ENCODE assay signal across 1 cellular context in the genomic region with DNA sequence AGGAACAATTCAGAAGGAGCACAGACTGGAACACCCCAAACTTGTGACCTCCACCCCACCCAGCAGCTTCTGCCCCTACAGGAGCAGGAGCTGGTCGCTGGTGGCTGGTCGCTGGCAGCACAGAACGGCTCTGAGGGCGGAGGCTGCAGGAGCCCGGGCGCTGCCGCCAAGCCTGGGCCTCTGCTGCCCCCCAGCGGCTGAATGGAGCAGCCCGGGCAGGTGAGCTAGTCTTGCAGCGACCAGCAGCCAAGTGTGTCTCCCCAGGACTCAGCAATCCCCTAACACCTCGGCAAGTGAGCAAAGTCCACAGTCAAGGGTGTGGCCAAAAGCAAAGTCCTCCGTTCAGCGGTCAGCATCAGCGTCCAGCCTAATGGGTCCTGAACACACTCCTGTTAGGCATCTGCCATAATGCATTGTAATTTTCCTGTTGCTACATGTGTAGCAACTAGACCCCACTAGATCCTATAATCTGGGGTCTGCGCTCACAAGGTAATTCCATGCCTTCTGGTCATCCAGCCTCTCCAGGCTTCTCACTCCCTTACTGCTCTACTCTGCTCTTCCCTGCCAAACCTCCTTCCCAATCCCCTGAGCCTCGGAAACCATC.
TF ChIP-seq lines count a peak whose summit lies in the region.

No MANE protein-coding gene starts in this region.

TF ChIP-seq in GM12878, 131 proteins besides CTCF, POLR2A, EP300 and RAD21:
- TF ChIP-seq, protein P1, sequence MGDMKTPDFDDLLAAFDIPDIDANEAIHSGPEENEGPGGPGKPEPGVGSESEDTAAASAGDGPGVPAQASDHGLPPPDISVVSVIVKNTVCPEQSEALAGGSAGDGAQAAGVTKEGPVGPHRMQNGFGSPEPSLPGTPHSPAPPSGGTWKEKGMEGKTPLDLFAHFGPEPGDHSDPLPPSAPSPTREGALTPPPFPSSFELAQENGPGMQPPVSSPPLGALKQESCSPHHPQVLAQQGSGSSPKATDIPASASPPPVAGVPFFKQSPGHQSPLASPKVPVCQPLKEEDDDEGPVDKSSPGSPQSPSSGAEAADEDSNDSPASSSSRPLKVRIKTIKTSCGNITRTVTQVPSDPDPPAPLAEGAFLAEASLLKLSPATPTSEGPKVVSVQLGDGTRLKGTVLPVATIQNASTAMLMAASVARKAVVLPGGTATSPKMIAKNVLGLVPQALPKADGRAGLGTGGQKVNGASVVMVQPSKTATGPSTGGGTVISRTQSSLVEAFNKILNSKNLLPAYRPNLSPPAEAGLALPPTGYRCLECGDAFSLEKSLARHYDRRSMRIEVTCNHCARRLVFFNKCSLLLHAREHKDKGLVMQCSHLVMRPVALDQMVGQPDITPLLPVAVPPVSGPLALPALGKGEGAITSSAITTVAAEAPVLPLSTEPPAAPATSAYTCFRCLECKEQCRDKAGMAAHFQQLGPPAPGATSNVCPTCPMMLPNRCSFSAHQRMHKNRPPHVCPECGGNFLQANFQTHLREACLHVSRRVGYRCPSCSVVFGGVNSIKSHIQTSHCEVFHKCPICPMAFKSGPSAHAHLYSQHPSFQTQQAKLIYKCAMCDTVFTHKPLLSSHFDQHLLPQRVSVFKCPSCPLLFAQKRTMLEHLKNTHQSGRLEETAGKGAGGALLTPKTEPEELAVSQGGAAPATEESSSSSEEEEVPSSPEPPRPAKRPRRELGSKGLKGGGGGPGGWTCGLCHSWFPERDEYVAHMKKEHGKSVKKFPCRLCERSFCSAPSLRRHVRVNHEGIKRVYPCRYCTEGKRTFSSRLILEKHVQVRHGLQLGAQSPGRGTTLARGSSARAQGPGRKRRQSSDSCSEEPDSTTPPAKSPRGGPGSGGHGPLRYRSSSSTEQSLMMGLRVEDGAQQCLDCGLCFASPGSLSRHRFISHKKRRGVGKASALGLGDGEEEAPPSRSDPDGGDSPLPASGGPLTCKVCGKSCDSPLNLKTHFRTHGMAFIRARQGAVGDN (IDR thresholded peaks at IDR 0.05), result no peak
- TF ChIP-seq KAT2A (conservative IDR thresholded peaks at IDR 0.05; ENCODE audit: control insufficient read depth, low read depth, low read length), result no peak
- no peak for TF ChIP-seq SREBF1 (IDR thresholded peaks at IDR 0.05; ENCODE audit: low read length)
- no peak for TF ChIP-seq TARDBP (IDR thresholded peaks at IDR 0.05; ENCODE audit: borderline replicate concordance)
- TF ChIP-seq ZBED1 (IDR thresholded peaks at IDR 0.05; ENCODE audit: borderline replicate concordance), result no peak
- TF ChIP-seq RBBP5 (conservative IDR thresholded peaks at IDR 0.05), result no peak
- TF ChIP-seq SMC3 (IDR thresholded peaks at IDR 0.05; ENCODE audit: borderline replicate concordance, low read length), result peak; percentile 63; the same call in 1 of the 2 replicates
- TF ChIP-seq, protein P2, sequence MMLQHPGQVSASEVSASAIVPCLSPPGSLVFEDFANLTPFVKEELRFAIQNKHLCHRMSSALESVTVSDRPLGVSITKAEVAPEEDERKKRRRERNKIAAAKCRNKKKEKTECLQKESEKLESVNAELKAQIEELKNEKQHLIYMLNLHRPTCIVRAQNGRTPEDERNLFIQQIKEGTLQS (IDR thresholded peaks at IDR 0.05; ENCODE audit: borderline replicate concordance, extremely low read depth, low read depth, low read length), result no peak
- TF ChIP-seq, protein P3, sequence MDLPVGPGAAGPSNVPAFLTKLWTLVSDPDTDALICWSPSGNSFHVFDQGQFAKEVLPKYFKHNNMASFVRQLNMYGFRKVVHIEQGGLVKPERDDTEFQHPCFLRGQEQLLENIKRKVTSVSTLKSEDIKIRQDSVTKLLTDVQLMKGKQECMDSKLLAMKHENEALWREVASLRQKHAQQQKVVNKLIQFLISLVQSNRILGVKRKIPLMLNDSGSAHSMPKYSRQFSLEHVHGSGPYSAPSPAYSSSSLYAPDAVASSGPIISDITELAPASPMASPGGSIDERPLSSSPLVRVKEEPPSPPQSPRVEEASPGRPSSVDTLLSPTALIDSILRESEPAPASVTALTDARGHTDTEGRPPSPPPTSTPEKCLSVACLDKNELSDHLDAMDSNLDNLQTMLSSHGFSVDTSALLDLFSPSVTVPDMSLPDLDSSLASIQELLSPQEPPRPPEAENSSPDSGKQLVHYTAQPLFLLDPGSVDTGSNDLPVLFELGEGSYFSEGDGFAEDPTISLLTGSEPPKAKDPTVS (IDR thresholded peaks at IDR 0.05; ENCODE audit: low read depth, low read length), result no peak
- TF ChIP-seq POU2F2 (IDR thresholded peaks at IDR 0.05; ENCODE audit: borderline replicate concordance, low read depth, low read length), result 0 out of 3 replicates have a peak, but pooled peaks have one; percentile 12
- TF ChIP-seq HCFC1 (IDR thresholded peaks at IDR 0.05; ENCODE audit: low read length), result no peak
- TF ChIP-seq FOXM1 (IDR thresholded peaks at IDR 0.05; ENCODE audit: low read depth, low read length), result no peak
- TF ChIP-seq MAX (IDR thresholded peaks at IDR 0.05; ENCODE audit: low read depth, low read length), result no peak
- 0 out of 4 replicates have a peak, but pooled peaks of 1 of the 2 experiments have one; percentile 26 for TF ChIP-seq BHLHE40 (IDR thresholded peaks at IDR 0.05; ENCODE audit: borderline replicate concordance in 1 of 2, low read depth in 2 of 2, low read length in 1 of 2)
- TF ChIP-seq FOS (IDR thresholded peaks at IDR 0.05; ENCODE audit: borderline replicate concordance, extremely low read depth, insufficient read length), result no peak
- TF ChIP-seq, protein P4, sequence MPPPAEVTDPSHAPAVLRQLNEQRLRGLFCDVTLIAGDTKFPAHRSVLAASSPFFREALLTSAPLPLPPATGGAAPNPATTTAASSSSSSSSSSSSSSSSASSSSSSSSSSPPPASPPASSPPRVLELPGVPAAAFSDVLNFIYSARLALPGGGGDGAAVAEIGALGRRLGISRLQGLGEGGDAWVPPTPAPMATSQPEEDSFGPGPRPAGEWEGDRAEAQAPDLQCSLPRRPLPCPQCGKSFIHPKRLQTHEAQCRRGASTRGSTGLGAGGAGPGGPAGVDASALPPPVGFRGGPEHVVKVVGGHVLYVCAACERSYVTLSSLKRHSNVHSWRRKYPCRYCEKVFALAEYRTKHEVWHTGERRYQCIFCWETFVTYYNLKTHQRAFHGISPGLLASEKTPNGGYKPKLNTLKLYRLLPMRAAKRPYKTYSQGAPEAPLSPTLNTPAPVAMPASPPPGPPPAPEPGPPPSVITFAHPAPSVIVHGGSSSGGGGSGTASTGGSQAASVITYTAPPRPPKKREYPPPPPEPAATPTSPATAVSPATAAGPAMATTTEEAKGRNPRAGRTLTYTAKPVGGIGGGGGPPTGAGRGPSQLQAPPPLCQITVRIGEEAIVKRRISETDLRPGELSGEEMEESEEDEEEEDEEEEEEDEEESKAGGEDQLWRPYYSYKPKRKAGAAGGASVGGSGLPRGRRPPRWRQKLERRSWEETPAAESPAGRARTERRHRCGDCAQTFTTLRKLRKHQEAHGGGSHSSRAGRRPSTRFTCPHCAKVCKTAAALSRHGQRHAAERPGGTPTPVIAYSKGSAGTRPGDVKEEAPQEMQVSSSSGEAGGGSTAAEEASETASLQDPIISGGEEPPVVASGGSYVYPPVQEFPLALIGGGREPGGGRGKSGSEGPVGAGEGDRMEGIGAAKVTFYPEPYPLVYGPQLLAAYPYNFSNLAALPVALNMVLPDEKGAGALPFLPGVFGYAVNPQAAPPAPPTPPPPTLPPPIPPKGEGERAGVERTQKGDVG (CRISPR knock-in tag; IDR thresholded peaks at IDR 0.05), result no peak
- TF ChIP-seq HDGF (IDR thresholded peaks at IDR 0.05), result no peak
- no peak for TF ChIP-seq SUPT20H (IDR thresholded peaks at IDR 0.05; ENCODE audit: borderline replicate concordance, control insufficient read depth, low read depth, low read length)
- no peak for TF ChIP-seq LARP7 (IDR thresholded peaks at IDR 0.05)
- no peak for TF ChIP-seq EED (IDR thresholded peaks at IDR 0.05; ENCODE audit: low read depth)
- TF ChIP-seq, protein P5, sequence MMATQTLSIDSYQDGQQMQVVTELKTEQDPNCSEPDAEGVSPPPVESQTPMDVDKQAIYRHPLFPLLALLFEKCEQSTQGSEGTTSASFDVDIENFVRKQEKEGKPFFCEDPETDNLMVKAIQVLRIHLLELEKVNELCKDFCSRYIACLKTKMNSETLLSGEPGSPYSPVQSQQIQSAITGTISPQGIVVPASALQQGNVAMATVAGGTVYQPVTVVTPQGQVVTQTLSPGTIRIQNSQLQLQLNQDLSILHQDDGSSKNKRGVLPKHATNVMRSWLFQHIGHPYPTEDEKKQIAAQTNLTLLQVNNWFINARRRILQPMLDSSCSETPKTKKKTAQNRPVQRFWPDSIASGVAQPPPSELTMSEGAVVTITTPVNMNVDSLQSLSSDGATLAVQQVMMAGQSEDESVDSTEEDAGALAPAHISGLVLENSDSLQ (IDR thresholded peaks at IDR 0.05), result no peak
- no peak for TF ChIP-seq IRF4 (IDR thresholded peaks at IDR 0.05; ENCODE audit: low read depth, low read length)
- no peak for TF ChIP-seq CHD1 (IDR thresholded peaks at IDR 0.05; ENCODE audit: low read depth, low read length)
- TF ChIP-seq YY1 (IDR thresholded peaks at IDR 0.05; ENCODE audit: low read depth, low read length), result peak; percentile 55; the same call in 1 of the 2 replicates
- TF ChIP-seq, protein P6, sequence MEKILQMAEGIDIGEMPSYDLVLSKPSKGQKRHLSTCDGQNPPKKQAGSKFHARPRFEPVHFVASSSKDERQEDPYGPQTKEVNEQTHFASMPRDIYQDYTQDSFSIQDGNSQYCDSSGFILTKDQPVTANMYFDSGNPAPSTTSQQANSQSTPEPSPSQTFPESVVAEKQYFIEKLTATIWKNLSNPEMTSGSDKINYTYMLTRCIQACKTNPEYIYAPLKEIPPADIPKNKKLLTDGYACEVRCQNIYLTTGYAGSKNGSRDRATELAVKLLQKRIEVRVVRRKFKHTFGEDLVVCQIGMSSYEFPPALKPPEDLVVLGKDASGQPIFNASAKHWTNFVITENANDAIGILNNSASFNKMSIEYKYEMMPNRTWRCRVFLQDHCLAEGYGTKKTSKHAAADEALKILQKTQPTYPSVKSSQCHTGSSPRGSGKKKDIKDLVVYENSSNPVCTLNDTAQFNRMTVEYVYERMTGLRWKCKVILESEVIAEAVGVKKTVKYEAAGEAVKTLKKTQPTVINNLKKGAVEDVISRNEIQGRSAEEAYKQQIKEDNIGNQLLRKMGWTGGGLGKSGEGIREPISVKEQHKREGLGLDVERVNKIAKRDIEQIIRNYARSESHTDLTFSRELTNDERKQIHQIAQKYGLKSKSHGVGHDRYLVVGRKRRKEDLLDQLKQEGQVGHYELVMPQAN (conservative IDR thresholded peaks at IDR 0.05), result no peak
- TF ChIP-seq MXI1 (IDR thresholded peaks at IDR 0.05; ENCODE audit: low read depth, low read length), result no peak
- no peak for TF ChIP-seq PAX5 (IDR thresholded peaks at IDR 0.05; ENCODE audit: borderline replicate concordance, low read depth, low read length)
- no peak for TF ChIP-seq ZSCAN29 (IDR thresholded peaks at IDR 0.05)
- TF ChIP-seq NBN (IDR thresholded peaks at IDR 0.05), result no peak
- no peak for TF ChIP-seq SMARCA5 (IDR thresholded peaks at IDR 0.05)
- no peak for TF ChIP-seq WRNIP1 (IDR thresholded peaks at IDR 0.05; ENCODE audit: borderline replicate concordance, low read depth, low read length)
- TF ChIP-seq, protein P7, sequence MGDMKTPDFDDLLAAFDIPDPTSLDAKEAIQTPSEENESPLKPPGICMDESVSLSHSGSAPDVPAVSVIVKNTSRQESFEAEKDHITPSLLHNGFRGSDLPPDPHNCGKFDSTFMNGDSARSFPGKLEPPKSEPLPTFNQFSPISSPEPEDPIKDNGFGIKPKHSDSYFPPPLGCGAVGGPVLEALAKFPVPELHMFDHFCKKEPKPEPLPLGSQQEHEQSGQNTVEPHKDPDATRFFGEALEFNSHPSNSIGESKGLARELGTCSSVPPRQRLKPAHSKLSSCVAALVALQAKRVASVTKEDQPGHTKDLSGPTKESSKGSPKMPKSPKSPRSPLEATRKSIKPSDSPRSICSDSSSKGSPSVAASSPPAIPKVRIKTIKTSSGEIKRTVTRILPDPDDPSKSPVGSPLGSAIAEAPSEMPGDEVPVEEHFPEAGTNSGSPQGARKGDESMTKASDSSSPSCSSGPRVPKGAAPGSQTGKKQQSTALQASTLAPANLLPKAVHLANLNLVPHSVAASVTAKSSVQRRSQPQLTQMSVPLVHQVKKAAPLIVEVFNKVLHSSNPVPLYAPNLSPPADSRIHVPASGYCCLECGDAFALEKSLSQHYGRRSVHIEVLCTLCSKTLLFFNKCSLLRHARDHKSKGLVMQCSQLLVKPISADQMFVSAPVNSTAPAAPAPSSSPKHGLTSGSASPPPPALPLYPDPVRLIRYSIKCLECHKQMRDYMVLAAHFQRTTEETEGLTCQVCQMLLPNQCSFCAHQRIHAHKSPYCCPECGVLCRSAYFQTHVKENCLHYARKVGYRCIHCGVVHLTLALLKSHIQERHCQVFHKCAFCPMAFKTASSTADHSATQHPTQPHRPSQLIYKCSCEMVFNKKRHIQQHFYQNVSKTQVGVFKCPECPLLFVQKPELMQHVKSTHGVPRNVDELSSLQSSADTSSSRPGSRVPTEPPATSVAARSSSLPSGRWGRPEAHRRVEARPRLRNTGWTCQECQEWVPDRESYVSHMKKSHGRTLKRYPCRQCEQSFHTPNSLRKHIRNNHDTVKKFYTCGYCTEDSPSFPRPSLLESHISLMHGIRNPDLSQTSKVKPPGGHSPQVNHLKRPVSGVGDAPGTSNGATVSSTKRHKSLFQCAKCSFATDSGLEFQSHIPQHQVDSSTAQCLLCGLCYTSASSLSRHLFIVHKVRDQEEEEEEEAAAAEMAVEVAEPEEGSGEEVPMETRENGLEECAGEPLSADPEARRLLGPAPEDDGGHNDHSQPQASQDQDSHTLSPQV (IDR thresholded peaks at IDR 0.05), result no peak
- no peak for TF ChIP-seq IRF5 (IDR thresholded peaks at IDR 0.05; ENCODE audit: borderline replicate concordance)
- 0 out of 2 replicates have a peak, but pooled peaks have one; percentile 38 for TF ChIP-seq RB1 (IDR thresholded peaks at IDR 0.05; ENCODE audit: borderline replicate concordance)
- TF ChIP-seq RELA (IDR thresholded peaks at IDR 0.05; ENCODE audit: borderline replicate concordance, partially characterized antibody), result no peak
- no peak for TF ChIP-seq SMAD5 (IDR thresholded peaks at IDR 0.05; ENCODE audit: low read depth)
- no peak for TF ChIP-seq TBL1XR1 (IDR thresholded peaks at IDR 0.05; ENCODE audit: low read depth, low read length)
